In the genomic region with DNA sequence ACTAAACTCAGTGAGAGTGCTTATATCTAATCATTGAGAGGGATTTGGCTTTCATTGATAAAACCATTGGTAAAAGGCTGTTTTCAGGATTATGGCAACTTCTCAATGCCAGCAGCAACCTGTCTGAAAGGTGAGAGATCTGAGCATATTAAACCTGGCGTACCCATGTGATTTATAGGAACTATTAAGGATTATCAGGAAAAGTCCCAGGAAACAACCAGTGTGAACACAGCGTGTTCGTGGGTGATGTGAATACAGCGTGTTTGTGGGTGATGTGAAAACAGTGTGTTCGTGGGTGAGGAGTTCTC, we compare ENCODE assay signal across 8 cellular contexts.
DNase-seq lines count a peak whose midpoint lies in the region; ATAC-seq and TF ChIP-seq lines count a peak whose summit lies in the region.

No MANE protein-coding gene starts in this region.

- POLR2A ChIA-PET in activated CD8-positive, alpha-beta T cell treated with anti-CD3 and anti-CD28 coated beads for 36 hours (lab: Charles Lee): interaction anchor here (0.7 to 2.1 kb wide), 4 partner anchors 21 to 264 kb away, joined by 3 to 10 read pairs (median 4); a partner anchor contains a TSS

- H3K4me1 Mint-ChIP-seq in activated CD8-positive, alpha-beta T cell treated with anti-CD3 and anti-CD28 coated beads for 36 hours (ENCODE audit: low read depth): peaks cover 29% of the 10 kb centered on the region

- no peaks in the 10 kb centered on the region for H3K27me3 Mint-ChIP-seq in activated CD8-positive, alpha-beta T cell treated with anti-CD3 and anti-CD28 coated beads for 36 hours

- H3K27ac ChIP-seq in ACC112 (ENCODE audit: low read depth, low read length): no peak overlapping the region
- H3K27ac ChIP-seq in liver (ENCODE audit: low read depth in 1 of 2, low read length in 2 of 2): no peak overlapping the region
- H3K27ac ChIP-seq in vagina: peak overlapping the region; percentile 63

- peak; percentile 9 for ATAC-seq in GM21717 (IDR thresholded peaks at IDR 0.05; ENCODE audit: unreplicated experiment)
- ATAC-seq in activated CD8-positive, alpha-beta T cell treated with anti-CD3 and anti-CD28 coated beads for 36 hours: peak; percentile 5

- no peak for TF ChIP-seq POLR2A in vagina (IDR thresholded peaks at IDR 0.05)

- H3K4me1 ChIP-seq in ACC112 (ENCODE audit: control insufficient read depth, insufficient read depth, low read length, unreplicated experiment): peaks cover 6% of the 10 kb centered on the region
- peaks cover 0 to 20% (median 10%) of the 10 kb centered on the region in 4 donors for H3K4me1 ChIP-seq in liver (ENCODE audit: control insufficient read depth in 4 of 4, insufficient read depth in 4 of 4, low read length in 3 of 4)
- peaks cover 8% of the 10 kb centered on the region for H3K4me1 ChIP-seq in vagina

- CTCF ChIA-PET in activated CD8-positive, alpha-beta T cell treated with anti-CD3 and anti-CD28 coated beads for 36 hours (lab: Charles Lee): interaction anchor here (0.8 to 4.4 kb wide), 22 partner anchors 9 to 697 kb away, joined by 3 to 35 read pairs (median 6); a partner anchor contains a TSS

- WGBS in liver: 10% methylated on average over 5 of the region's 5 CpGs

- DNase-seq in activated CD8-positive, alpha-beta T cell treated with anti-CD3 and anti-CD28 coated beads for 36 hours: no peak
- DNase-seq in vagina (ENCODE audit: extremely low spot score in 2 of 2) (no peak), islet precursor cell (no peak), NCI-H2171 (lab: John Stamatoyannopoulos, UW) (no peak), mucosa of gallbladder (ENCODE audit: low spot score) (no peak)

- H3K36me3 ChIP-seq in ACC112 (ENCODE audit: insufficient read depth, low read length) (no peaks in the 10 kb centered on the region), liver (ENCODE audit: control insufficient read depth in 4 of 4, insufficient read depth in 3 of 4, low read depth in 1 of 4, low read length in 3 of 4) (no peaks in the 10 kb centered on the region), vagina (no peaks in the 10 kb centered on the region)

- TF ChIP-seq RAD21 in liver (IDR thresholded peaks at IDR 0.05): no peak

- no peak for TF ChIP-seq CTCF in activated CD8-positive, alpha-beta T cell treated with anti-CD3 and anti-CD28 coated beads for 36 hours (IDR thresholded peaks at IDR 0.05)
- TF ChIP-seq CTCF in liver (IDR thresholded peaks at IDR 0.05; ENCODE audit: low read depth, low read length, missing input control) (no peak), vagina (IDR thresholded peaks at IDR 0.05) (no peak)

- no peak overlapping the region for H3K9ac ChIP-seq in liver (ENCODE audit: low read depth in 1 of 2, low read length in 2 of 2)

- peak overlapping the region; percentile 76 for H3K4me3 Mint-ChIP-seq in activated CD8-positive, alpha-beta T cell treated with anti-CD3 and anti-CD28 coated beads for 36 hours

- peak overlapping the region; percentile 67 for H2AFZ ChIP-seq in ACC112 (ENCODE audit: low read length, unreplicated experiment)

- H3K27me3 ChIP-seq in ACC112 (ENCODE audit: insufficient read depth, low read length) (no peaks in the 10 kb centered on the region), liver (ENCODE audit: control insufficient read depth in 4 of 4, insufficient read depth in 4 of 4, low read length in 3 of 4) (no peaks in the 10 kb centered on the region), vagina (no peaks in the 10 kb centered on the region)

- intact Hi-C loops in activated CD8-positive, alpha-beta T cell treated with anti-CD3 and anti-CD28 coated beads for 36 hours (cut with micrococcal nuclease): loop anchor here (2.0 to 10.0 kb wide), 4 partner anchors 80 to 458 kb away; a partner anchor contains a TSS
- intact Hi-C loops in vagina (cut with DNase I): loop anchor here (10.0 kb wide), 3 partner anchors 78 to 458 kb away; a partner anchor contains a TSS

- no peaks in the 10 kb centered on the region for H3K9me3 Mint-ChIP-seq in activated CD8-positive, alpha-beta T cell treated with anti-CD3 and anti-CD28 coated beads for 36 hours

- H3K27ac Mint-ChIP-seq in activated CD8-positive, alpha-beta T cell treated with anti-CD3 and anti-CD28 coated beads for 36 hours: peak overlapping the region; percentile 84

- no peaks in the 10 kb centered on the region for H3K9me3 ChIP-seq in liver (ENCODE audit: control insufficient read depth in 4 of 4, low read length in 3 of 4)
- H3K9me3 ChIP-seq in vagina: no peaks in the 10 kb centered on the region

- no peaks in the 10 kb centered on the region for H3K36me3 Mint-ChIP-seq in activated CD8-positive, alpha-beta T cell treated with anti-CD3 and anti-CD28 coated beads for 36 hours (ENCODE audit: low read depth)

- H3K4me3 ChIP-seq in ACC112 (ENCODE audit: low read depth, low read length): peak overlapping the region; percentile 95
- H3K4me3 ChIP-seq in liver (ENCODE audit: low read depth in 1 of 3, low read length in 3 of 3): peak overlapping the region; percentile 69 to 89 (median 78)
- peak overlapping the region; percentile 53 to 54 for H3K4me3 ChIP-seq in vagina

- H3K79me2 ChIP-seq in ACC112 (ENCODE audit: control insufficient read depth, insufficient read depth, low read length, unreplicated experiment): no peaks in the 10 kb centered on the region

TF ChIP-seq in liver, 16 proteins besides CTCF, POLR2A, EP300 and RAD21:
- TF ChIP-seq, protein P1, sequence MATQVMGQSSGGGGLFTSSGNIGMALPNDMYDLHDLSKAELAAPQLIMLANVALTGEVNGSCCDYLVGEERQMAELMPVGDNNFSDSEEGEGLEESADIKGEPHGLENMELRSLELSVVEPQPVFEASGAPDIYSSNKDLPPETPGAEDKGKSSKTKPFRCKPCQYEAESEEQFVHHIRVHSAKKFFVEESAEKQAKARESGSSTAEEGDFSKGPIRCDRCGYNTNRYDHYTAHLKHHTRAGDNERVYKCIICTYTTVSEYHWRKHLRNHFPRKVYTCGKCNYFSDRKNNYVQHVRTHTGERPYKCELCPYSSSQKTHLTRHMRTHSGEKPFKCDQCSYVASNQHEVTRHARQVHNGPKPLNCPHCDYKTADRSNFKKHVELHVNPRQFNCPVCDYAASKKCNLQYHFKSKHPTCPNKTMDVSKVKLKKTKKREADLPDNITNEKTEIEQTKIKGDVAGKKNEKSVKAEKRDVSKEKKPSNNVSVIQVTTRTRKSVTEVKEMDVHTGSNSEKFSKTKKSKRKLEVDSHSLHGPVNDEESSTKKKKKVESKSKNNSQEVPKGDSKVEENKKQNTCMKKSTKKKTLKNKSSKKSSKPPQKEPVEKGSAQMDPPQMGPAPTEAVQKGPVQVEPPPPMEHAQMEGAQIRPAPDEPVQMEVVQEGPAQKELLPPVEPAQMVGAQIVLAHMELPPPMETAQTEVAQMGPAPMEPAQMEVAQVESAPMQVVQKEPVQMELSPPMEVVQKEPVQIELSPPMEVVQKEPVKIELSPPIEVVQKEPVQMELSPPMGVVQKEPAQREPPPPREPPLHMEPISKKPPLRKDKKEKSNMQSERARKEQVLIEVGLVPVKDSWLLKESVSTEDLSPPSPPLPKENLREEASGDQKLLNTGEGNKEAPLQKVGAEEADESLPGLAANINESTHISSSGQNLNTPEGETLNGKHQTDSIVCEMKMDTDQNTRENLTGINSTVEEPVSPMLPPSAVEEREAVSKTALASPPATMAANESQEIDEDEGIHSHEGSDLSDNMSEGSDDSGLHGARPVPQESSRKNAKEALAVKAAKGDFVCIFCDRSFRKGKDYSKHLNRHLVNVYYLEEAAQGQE (IDR thresholded peaks at IDR 0.05): no peak
- no peak for TF ChIP-seq FOXA1 (IDR thresholded peaks at IDR 0.05)
- no peak for TF ChIP-seq HNF4A (conservative IDR thresholded peaks at IDR 0.05)
- TF ChIP-seq, protein P2, sequence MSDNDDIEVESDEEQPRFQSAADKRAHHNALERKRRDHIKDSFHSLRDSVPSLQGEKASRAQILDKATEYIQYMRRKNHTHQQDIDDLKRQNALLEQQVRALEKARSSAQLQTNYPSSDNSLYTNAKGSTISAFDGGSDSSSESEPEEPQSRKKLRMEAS (IDR thresholded peaks at IDR 0.05): no peak
- TF ChIP-seq, protein P3, sequence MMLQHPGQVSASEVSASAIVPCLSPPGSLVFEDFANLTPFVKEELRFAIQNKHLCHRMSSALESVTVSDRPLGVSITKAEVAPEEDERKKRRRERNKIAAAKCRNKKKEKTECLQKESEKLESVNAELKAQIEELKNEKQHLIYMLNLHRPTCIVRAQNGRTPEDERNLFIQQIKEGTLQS (IDR thresholded peaks at IDR 0.05): no peak
- TF ChIP-seq FOXA2 (IDR thresholded peaks at IDR 0.05): no peak
- TF ChIP-seq RXRA (IDR thresholded peaks at IDR 0.05): no peak
- no peak for TF ChIP-seq EGR1 (IDR thresholded peaks at IDR 0.05; ENCODE audit: low read depth in 2 of 2)
- TF ChIP-seq TAF1 (conservative IDR thresholded peaks at IDR 0.05): no peak
- TF ChIP-seq HNF4G (IDR thresholded peaks at IDR 0.05): no peak
- no peak for TF ChIP-seq NR2F2 (IDR thresholded peaks at IDR 0.05)
- no peak for TF ChIP-seq SP1 (IDR thresholded peaks at IDR 0.05)
- TF ChIP-seq, protein P4, sequence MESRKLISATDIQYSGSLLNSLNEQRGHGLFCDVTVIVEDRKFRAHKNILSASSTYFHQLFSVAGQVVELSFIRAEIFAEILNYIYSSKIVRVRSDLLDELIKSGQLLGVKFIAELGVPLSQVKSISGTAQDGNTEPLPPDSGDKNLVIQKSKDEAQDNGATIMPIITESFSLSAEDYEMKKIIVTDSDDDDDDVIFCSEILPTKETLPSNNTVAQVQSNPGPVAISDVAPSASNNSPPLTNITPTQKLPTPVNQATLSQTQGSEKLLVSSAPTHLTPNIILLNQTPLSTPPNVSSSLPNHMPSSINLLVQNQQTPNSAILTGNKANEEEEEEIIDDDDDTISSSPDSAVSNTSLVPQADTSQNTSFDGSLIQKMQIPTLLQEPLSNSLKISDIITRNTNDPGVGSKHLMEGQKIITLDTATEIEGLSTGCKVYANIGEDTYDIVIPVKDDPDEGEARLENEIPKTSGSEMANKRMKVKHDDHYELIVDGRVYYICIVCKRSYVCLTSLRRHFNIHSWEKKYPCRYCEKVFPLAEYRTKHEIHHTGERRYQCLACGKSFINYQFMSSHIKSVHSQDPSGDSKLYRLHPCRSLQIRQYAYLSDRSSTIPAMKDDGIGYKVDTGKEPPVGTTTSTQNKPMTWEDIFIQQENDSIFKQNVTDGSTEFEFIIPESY (IDR thresholded peaks at IDR 0.05): no peak
- TF ChIP-seq GABPA (IDR thresholded peaks at IDR 0.05 in 1 of 2, conservative IDR thresholded peaks at IDR 0.05 in 1 of 2): no peak
- TF ChIP-seq JUND (IDR thresholded peaks at IDR 0.05): no peak
- no peak for TF ChIP-seq YY1 (IDR thresholded peaks at IDR 0.05)
